26 cellular contexts compared by ENCODE assay signal in the genomic region with DNA sequence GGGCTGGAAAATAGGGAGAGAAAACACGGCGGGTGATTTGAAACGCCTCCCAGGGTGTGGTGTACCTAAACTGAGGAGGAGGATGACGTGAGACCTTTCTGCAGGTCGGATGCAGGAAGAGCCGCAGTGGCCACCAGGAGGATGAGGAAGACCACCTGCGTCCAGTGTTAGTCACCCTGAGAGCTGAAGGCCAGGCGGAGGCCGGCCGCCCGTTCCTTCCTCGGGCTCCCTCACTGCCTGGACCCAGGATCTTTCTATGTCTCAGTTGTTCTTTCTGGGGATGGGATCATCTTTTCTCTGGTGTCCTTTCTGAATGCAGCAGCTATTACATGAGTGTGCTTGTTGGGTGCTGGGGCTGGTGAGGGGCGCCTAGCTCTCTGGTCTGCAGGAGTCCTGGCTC.
"Had no signal": no experiment of that assay in that cellular context is flagged by ENCODE, and none has a peak within 500 bp of the region (broad histone marks: within the 10 kb centered on the region; RNA-seq: fewer than 3 reads in every experiment).

No MANE protein-coding gene starts in this region.

- H3K9me3 Mint-ChIP-seq: activated CD4-positive, alpha-beta memory T cell treated with anti-CD3 and anti-CD28 coated beads for 36 hours; activated CD4-positive, alpha-beta T cell treated with anti-CD3 and anti-CD28 coated beads, Interleukin-2, amount 10 ng/mL, durations not matched to agents 24 days and 14 days; activated T-cell treated with anti-CD3 and anti-CD28 coated beads, Interleukin-2, amount 50 U/mL, for 24 hours; activated T-cell treated with anti-CD3 and anti-CD28 coated beads, Interleukin-2, amount 50 U/mL, for 72 hours had no signal

- ATAC-seq: activated CD4-positive, alpha-beta T cell treated with anti-CD3 and anti-CD28 coated beads for 36 hours; activated CD8-positive, alpha-beta memory T cell treated with anti-CD3 and anti-CD28 coated beads, Interleukin-2, amount 10 ng/mL, durations not matched to agents 7 days and 5 days; activated CD8-positive, alpha-beta T cell treated with anti-CD3 and anti-CD28 coated beads, Interleukin-2, amount 10 ng/mL, durations not matched to agents 7 days and 5 days; activated T-cell treated with anti-CD3 and anti-CD28 coated beads, Interleukin-2, amount 50 U/mL, for 72 hours; body of pancreas; gastroesophageal sphincter had no signal

- DNase-seq: activated CD4-positive, alpha-beta memory T cell treated with anti-CD3 and anti-CD28 coated beads for 36 hours; activated CD4-positive, alpha-beta T cell treated with anti-CD3 and anti-CD28 coated beads for 36 hours; activated CD4-positive, alpha-beta T cell treated with anti-CD3 and anti-CD28 coated beads, Interleukin-2, amount 10 ng/mL, durations not matched to agents 24 days and 14 days; activated CD4-positive, CD25-positive, alpha-beta regulatory T cell; activated CD4-positive, CD25-positive, alpha-beta regulatory T cell treated with anti-CD3 and anti-CD28 coated beads, Interleukin-2, amount 50 U/mL, for 72 hours; activated CD8-positive, alpha-beta memory T cell treated with anti-CD3 and anti-CD28 coated beads, Interleukin-2, amount 10 ng/mL, durations not matched to agents 7 days and 5 days; activated CD8-positive, alpha-beta memory T cell treated with anti-CD3 and anti-CD28 coated beads, Interleukin-2, amount 50 U/mL, for 48 hours; activated CD8-positive, alpha-beta T cell treated with anti-CD3 and anti-CD28 coated beads, Interleukin-2, amount 10 ng/mL, durations not matched to agents 7 days and 5 days; activated gamma-delta T cell; activated naive CD4-positive, alpha-beta T cell; activated naive CD4-positive, alpha-beta T cell treated with anti-CD3 and anti-CD28 coated beads, Interleukin-2, amount 50 U/mL, for 16 hours; activated T-cell treated with anti-CD3 and anti-CD28 coated beads for 4 hours; activated T-cell treated with anti-CD3 and anti-CD28 coated beads, Interleukin-2, amount 50 U/mL, for 24 hours; activated T-cell treated with anti-CD3 and anti-CD28 coated beads, Interleukin-2, amount 50 U/mL, for 72 hours; amniotic stem cell; anterior cingulate cortex; body of pancreas; caudate nucleus; colonic mucosa; effector CD8-positive, alpha-beta T cell; esophagus squamous epithelium; foreskin melanocyte; T-helper 2 cell had no signal

- H3K9me3 ChIP-seq: body of pancreas, colonic mucosa, esophagus squamous epithelium, gastroesophageal sphincter had no signal

- H3K4me3 ChIP-seq: body of pancreas, colonic mucosa, esophagus squamous epithelium, gastroesophageal sphincter had no signal

- H3K36me3 ChIP-seq: colonic mucosa, esophagus squamous epithelium had no signal

- H3K27ac Mint-ChIP-seq: activated CD4-positive, alpha-beta memory T cell treated with anti-CD3 and anti-CD28 coated beads for 36 hours; activated CD4-positive, alpha-beta T cell treated with anti-CD3 and anti-CD28 coated beads for 36 hours; activated CD4-positive, alpha-beta T cell treated with anti-CD3 and anti-CD28 coated beads, Interleukin-2, amount 10 ng/mL, durations not matched to agents 24 days and 14 days; activated CD8-positive, alpha-beta memory T cell treated with anti-CD3 and anti-CD28 coated beads, Interleukin-2, amount 10 ng/mL, durations not matched to agents 7 days and 5 days; activated CD8-positive, alpha-beta T cell treated with anti-CD3 and anti-CD28 coated beads, Interleukin-2, amount 10 ng/mL, durations not matched to agents 7 days and 5 days; activated naive CD8-positive, alpha-beta T cell; activated T-cell treated with anti-CD3 and anti-CD28 coated beads, Interleukin-2, amount 50 U/mL, for 24 hours; activated T-cell treated with anti-CD3 and anti-CD28 coated beads, Interleukin-2, amount 50 U/mL, for 72 hours had no signal

- H3K36me3 Mint-ChIP-seq: activated CD8-positive, alpha-beta memory T cell treated with anti-CD3 and anti-CD28 coated beads, Interleukin-2, amount 10 ng/mL, durations not matched to agents 7 days and 5 days; activated naive CD8-positive, alpha-beta T cell had no signal

- H3K27me3 Mint-ChIP-seq: activated CD4-positive, alpha-beta memory T cell treated with anti-CD3 and anti-CD28 coated beads for 36 hours; activated CD4-positive, alpha-beta T cell treated with anti-CD3 and anti-CD28 coated beads for 36 hours; activated CD4-positive, alpha-beta T cell treated with anti-CD3 and anti-CD28 coated beads, Interleukin-2, amount 10 ng/mL, durations not matched to agents 24 days and 14 days; activated CD8-positive, alpha-beta memory T cell treated with anti-CD3 and anti-CD28 coated beads, Interleukin-2, amount 10 ng/mL, durations not matched to agents 7 days and 5 days; activated naive CD8-positive, alpha-beta T cell; activated T-cell treated with anti-CD3 and anti-CD28 coated beads, Interleukin-2, amount 50 U/mL, for 24 hours had no signal

- H3K27ac ChIP-seq: body of pancreas, colonic mucosa, epithelial cell of prostate, esophagus squamous epithelium, gastroesophageal sphincter had no signal

- H3K27me3 ChIP-seq: body of pancreas, colonic mucosa, esophagus squamous epithelium, gastroesophageal sphincter had no signal

- H3K4me1 ChIP-seq: body of pancreas, colonic mucosa, esophagus squamous epithelium had no signal

- H3K4me3 Mint-ChIP-seq: activated CD4-positive, alpha-beta memory T cell treated with anti-CD3 and anti-CD28 coated beads for 36 hours; activated CD4-positive, alpha-beta T cell treated with anti-CD3 and anti-CD28 coated beads for 36 hours; activated CD4-positive, alpha-beta T cell treated with anti-CD3 and anti-CD28 coated beads, Interleukin-2, amount 10 ng/mL, durations not matched to agents 24 days and 14 days; activated CD8-positive, alpha-beta memory T cell treated with anti-CD3 and anti-CD28 coated beads, Interleukin-2, amount 10 ng/mL, durations not matched to agents 7 days and 5 days; activated CD8-positive, alpha-beta T cell treated with anti-CD3 and anti-CD28 coated beads, Interleukin-2, amount 10 ng/mL, durations not matched to agents 7 days and 5 days; activated naive CD8-positive, alpha-beta T cell; activated T-cell treated with anti-CD3 and anti-CD28 coated beads, Interleukin-2, amount 50 U/mL, for 24 hours; activated T-cell treated with anti-CD3 and anti-CD28 coated beads, Interleukin-2, amount 50 U/mL, for 72 hours had no signal

- H3K4me1 Mint-ChIP-seq: activated CD4-positive, alpha-beta T cell treated with anti-CD3 and anti-CD28 coated beads for 36 hours; activated CD4-positive, alpha-beta T cell treated with anti-CD3 and anti-CD28 coated beads, Interleukin-2, amount 10 ng/mL, durations not matched to agents 24 days and 14 days; activated CD8-positive, alpha-beta memory T cell treated with anti-CD3 and anti-CD28 coated beads, Interleukin-2, amount 10 ng/mL, durations not matched to agents 7 days and 5 days had no signal
